In the genomic region with DNA sequence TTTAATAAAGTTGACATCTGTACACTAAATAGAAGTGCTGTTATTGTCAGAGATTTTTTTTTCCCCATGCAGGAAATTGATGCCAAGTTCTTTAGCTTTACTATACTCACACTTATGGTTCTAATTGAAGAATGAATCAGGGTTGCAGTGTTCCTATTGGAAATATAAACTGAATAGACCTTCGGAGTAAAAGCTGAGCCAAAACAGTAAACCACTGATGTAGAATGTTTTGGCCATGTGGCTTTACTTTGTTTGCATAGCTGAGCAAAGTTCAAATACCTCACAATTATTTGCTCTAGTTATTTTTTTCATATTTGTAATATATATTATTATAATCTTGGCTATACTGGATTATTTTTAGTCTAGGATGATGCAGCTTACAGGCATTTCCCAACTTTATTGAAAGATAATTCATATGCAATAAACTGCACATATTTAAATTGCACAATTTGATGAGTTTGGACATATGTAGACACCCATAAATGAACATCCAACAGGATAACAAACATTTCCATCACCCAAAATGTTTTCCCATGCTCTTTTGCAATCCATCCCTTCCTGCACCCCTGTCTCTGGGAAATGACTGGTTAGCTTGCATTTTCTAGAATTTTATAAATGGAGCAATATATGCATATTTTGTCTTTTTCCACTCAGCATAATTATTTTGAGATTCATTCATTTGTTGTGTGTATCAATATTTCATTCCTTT, we compare ENCODE assay signal across 18 cellular contexts.
"Had no signal": no experiment of that assay in that cellular context is flagged by ENCODE, and none has a peak within 500 bp of the region (broad histone marks: within the 10 kb centered on the region; RNA-seq: fewer than 3 reads in every experiment).

No MANE protein-coding gene starts in this region.

- H3K36me3 ChIP-seq: gastroesophageal sphincter, ovary, tibial nerve, vagina had no signal

- H3K9me3 Mint-ChIP-seq: effector memory CD8-positive, alpha-beta T cell; T-helper 1 cell treated with Interleukin-12 subunit alpha and Interleukin-12 subunit beta and Interleukin-4 antibody, amounts not matched to agents 30 μg/mL and 1 μg/mL, for 36 hours had no signal

- H3K4me1 Mint-ChIP-seq: central memory CD8-positive, alpha-beta T cell; mesothelial cell of epicardium; neural crest cell had no signal

- H3K27ac Mint-ChIP-seq: dendritic cell treated with granulocyte-macrophage colony-stimulating factor and Interleukin-4, amounts not matched to agents 40 ng/mL and 50 ng/mL, for 4 days; effector memory CD8-positive, alpha-beta T cell; mesothelial cell of epicardium; T-helper 1 cell treated with Interleukin-12 subunit alpha and Interleukin-12 subunit beta and Interleukin-4 antibody, amounts not matched to agents 30 μg/mL and 1 μg/mL, for 36 hours; WTC11 had no signal

- DNase-seq: activated CD4-positive, alpha-beta T cell treated with anti-CD3 and anti-CD28 coated beads for 48 hours; activated CD8-positive, alpha-beta memory T cell treated with anti-CD3 and anti-CD28 coated beads for 24 hours; activated naive CD4-positive, alpha-beta T cell treated with Interleukin-2 at 50 U/mL for 16 hours; effector memory CD8-positive, alpha-beta T cell; erythroblast; kidney; ovary; retina had no signal

- H3K4me3 ChIP-seq: gastroesophageal sphincter, ovary, skin epidermis, tibial nerve, vagina had no signal

- FAIRE-seq: kidney had no signal

- H3K27ac ChIP-seq: gastroesophageal sphincter, ovary, skin epidermis, tibial nerve, vagina had no signal

- H3K27me3 Mint-ChIP-seq: central memory CD8-positive, alpha-beta T cell; dendritic cell treated with granulocyte-macrophage colony-stimulating factor and Interleukin-4, amounts not matched to agents 40 ng/mL and 50 ng/mL, for 4 days had no signal

- H3K4me1 ChIP-seq: gastroesophageal sphincter, vagina had no signal

- H3K4me3 Mint-ChIP-seq: central memory CD8-positive, alpha-beta T cell; dendritic cell treated with granulocyte-macrophage colony-stimulating factor and Interleukin-4, amounts not matched to agents 40 ng/mL and 50 ng/mL, for 4 days; effector memory CD8-positive, alpha-beta T cell; mesothelial cell of epicardium; neural crest cell; T-helper 1 cell treated with Interleukin-12 subunit alpha and Interleukin-12 subunit beta and Interleukin-4 antibody, amounts not matched to agents 30 μg/mL and 1 μg/mL, for 36 hours; WTC11 had no signal

- H3K27me3 ChIP-seq: gastroesophageal sphincter, tibial nerve, vagina had no signal

- H3K9me3 ChIP-seq: gastroesophageal sphincter, ovary, tibial nerve, vagina had no signal

- H3K36me3 Mint-ChIP-seq: mesothelial cell of epicardium had no signal
